In the genomic region with DNA sequence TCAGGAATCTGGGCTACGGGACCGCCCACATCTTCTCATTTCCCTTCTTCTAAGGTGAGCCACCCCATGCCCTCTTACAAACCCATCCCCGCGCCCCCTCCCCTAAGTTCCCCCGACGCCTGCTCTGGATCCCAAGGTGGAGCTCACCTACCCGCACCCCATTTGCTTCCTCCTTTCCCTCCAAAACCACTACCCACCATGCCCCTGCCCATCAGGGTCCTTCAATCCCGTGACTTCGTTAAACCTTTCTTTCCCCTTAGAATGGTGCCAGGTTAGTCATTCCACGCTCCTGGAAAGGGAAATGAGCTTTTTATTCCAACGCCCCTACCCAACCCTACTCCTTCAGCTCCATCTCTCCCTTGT, we compare ENCODE assay signal across 8 cellular contexts. TPM values are rescaled to one million over a fixed set of nuclear protein-coding genes. Genes with fewer than 3 reads are reported as not detected.
DNase-seq lines count a peak whose midpoint lies in the region; ATAC-seq and TF ChIP-seq lines count a peak whose summit lies in the region.

No MANE protein-coding gene starts in this region.

- H3K4me1 Mint-ChIP-seq in activated T-helper 17 cell treated with anti-CD3 and anti-CD28 coated beads, Interleukin-2, amount 50 U/mL, for 72 hours: peaks cover 33% of the 10 kb centered on the region
- peaks cover 61% of the 10 kb centered on the region for H3K4me1 Mint-ChIP-seq in stimulated activated effector memory CD8-positive, alpha-beta T cell treated with anti-CD3 and anti-CD28 coated beads, Interleukin-12 subunit alpha, Interleukin-12 subunit beta, amount 100 ng/mL, for 72 hours

- H3K4me3 ChIP-seq in HFF-Myc (replicated peaks; ENCODE audit: low read depth, low read length): peak overlapping the region; percentile 71
- H3K4me3 ChIP-seq in iPS-18a (ENCODE audit: low read length): peak overlapping the region; percentile 56

- no peaks in the 10 kb centered on the region for H3K9me3 Mint-ChIP-seq in activated T-helper 17 cell treated with anti-CD3 and anti-CD28 coated beads, Interleukin-2, amount 50 U/mL, for 72 hours
- no peaks in the 10 kb centered on the region for H3K9me3 Mint-ChIP-seq in stimulated activated effector memory CD8-positive, alpha-beta T cell treated with anti-CD3 and anti-CD28 coated beads, Interleukin-12 subunit alpha, Interleukin-12 subunit beta, amount 100 ng/mL, for 72 hours

- H3K27me3 Mint-ChIP-seq in activated T-helper 17 cell treated with anti-CD3 and anti-CD28 coated beads, Interleukin-2, amount 50 U/mL, for 72 hours: no peaks in the 10 kb centered on the region

- peaks cover 21% of the 10 kb centered on the region for H3K36me3 ChIP-seq in iPS-18a (ENCODE audit: control insufficient read depth, low read depth, low read length)

- peak overlapping the region; percentile 41 for H3K9ac ChIP-seq in iPS-18a (ENCODE audit: low read length)

- DNase-seq in HFF-Myc (ENCODE audit: extremely low read depth, low read depth): no peak
- DNase-seq in stimulated activated effector memory CD8-positive, alpha-beta T cell treated with anti-CD3 and anti-CD28 coated beads, Interleukin-12 subunit alpha, Interleukin-12 subunit beta, amount 100 ng/mL, for 72 hours (ENCODE audit: low spot score in 2 of 2): no peak
- DNase-seq in activated CD8-positive, alpha-beta memory T cell treated with anti-CD3 and anti-CD28 coated beads, Interleukin-2, amount 50 U/mL, for 4 hours: no peak
- DNase-seq in activated effector memory CD4-positive, alpha-beta T cell treated with anti-CD3 and anti-CD28 coated beads, Interleukin-2, amount 50 U/mL, for 16 hours: no peak
- no peak for DNase-seq in retina
- no peak for DNase-seq in GM19238 (ENCODE audit: insufficient read length, low spot score)

- H3K9me3 ChIP-seq in iPS-18a (ENCODE audit: control insufficient read depth, low read depth, low read length): no peaks in the 10 kb centered on the region

- peaks cover 47% of the 10 kb centered on the region for H3K36me3 Mint-ChIP-seq in activated T-helper 17 cell treated with anti-CD3 and anti-CD28 coated beads, Interleukin-2, amount 50 U/mL, for 72 hours (ENCODE audit: low read depth)
- peaks cover 53% of the 10 kb centered on the region for H3K36me3 Mint-ChIP-seq in stimulated activated effector memory CD8-positive, alpha-beta T cell treated with anti-CD3 and anti-CD28 coated beads, Interleukin-12 subunit alpha, Interleukin-12 subunit beta, amount 100 ng/mL, for 72 hours

- H3K27me3 ChIP-seq in iPS-18a (ENCODE audit: control insufficient read depth, insufficient read depth, low read length): no peaks in the 10 kb centered on the region

- peak overlapping the region; percentile 58 for H3K27ac Mint-ChIP-seq in activated T-helper 17 cell treated with anti-CD3 and anti-CD28 coated beads, Interleukin-2, amount 50 U/mL, for 72 hours
- peak overlapping the region; percentile 91 for H3K27ac Mint-ChIP-seq in stimulated activated effector memory CD8-positive, alpha-beta T cell treated with anti-CD3 and anti-CD28 coated beads, Interleukin-12 subunit alpha, Interleukin-12 subunit beta, amount 100 ng/mL, for 72 hours

- peak overlapping the region; percentile 2 for H3K27ac ChIP-seq in iPS-18a (ENCODE audit: low read length)

- peaks cover 19% of the 10 kb centered on the region for H3K4me1 ChIP-seq in iPS-18a (ENCODE audit: control insufficient read depth, low read depth, low read length)

- peak overlapping the region; percentile 94 for H3K4me3 Mint-ChIP-seq in activated T-helper 17 cell treated with anti-CD3 and anti-CD28 coated beads, Interleukin-2, amount 50 U/mL, for 72 hours
- peak overlapping the region; percentile 87 for H3K4me3 Mint-ChIP-seq in stimulated activated effector memory CD8-positive, alpha-beta T cell treated with anti-CD3 and anti-CD28 coated beads, Interleukin-12 subunit alpha, Interleukin-12 subunit beta, amount 100 ng/mL, for 72 hours

- no peak for TF ChIP-seq CTCF in HFF-Myc (IDR thresholded peaks at IDR 0.05; ENCODE audit: low read depth, low read length, missing control alignments)

- ATAC-seq in activated T-helper 17 cell treated with anti-CD3 and anti-CD28 coated beads, Interleukin-2, amount 50 U/mL, for 72 hours (replicated peaks): no peak
- no peak for ATAC-seq in stimulated activated effector memory CD8-positive, alpha-beta T cell treated with anti-CD3 and anti-CD28 coated beads, Interleukin-12 subunit alpha, Interleukin-12 subunit beta, amount 100 ng/mL, for 72 hours

RNA-seq across cellular contexts. Expression of gene MTMR4, which starts 0.3 kb away (rescaled TPM):
- 10 to 100 TPM; 67.1 to 72.1 TPM for total RNA-seq in activated T-helper 17 cell treated with anti-CD3 and anti-CD28 coated beads, Interleukin-2, amount 50 U/mL, for 72 hours

RNA-seq across cellular contexts. Expression of gene HSF5, which starts 26.6 kb away (rescaled TPM):
- 1 to 10 TPM; 1.2 to 2.6 TPM for total RNA-seq in activated T-helper 17 cell treated with anti-CD3 and anti-CD28 coated beads, Interleukin-2, amount 50 U/mL, for 72 hours
